In the genomic region with DNA sequence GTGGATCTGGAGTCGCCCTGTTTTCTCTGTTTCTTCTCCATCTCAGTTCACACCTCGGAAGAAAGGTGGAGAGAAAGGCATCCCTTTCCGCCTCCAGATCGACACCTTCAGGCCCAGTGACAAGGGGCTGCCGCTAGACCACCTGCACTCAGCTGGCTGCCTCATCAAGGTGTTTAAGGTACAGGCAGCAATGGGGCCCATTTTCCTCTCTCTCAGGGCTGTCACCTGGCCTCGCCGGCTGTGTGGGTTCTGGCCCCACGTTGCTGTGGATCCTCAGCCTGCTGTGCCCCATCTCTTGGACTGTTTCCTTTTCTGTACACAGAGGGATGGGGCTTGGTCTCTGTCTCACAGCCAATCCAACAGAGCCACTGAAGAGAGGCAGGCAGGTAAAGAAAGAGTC, we compare ENCODE assay signal across 1 cellular context.
TF ChIP-seq lines count a peak whose summit lies in the region.

No MANE protein-coding gene starts in this region.

TF ChIP-seq in IMR-90, 13 proteins besides CTCF, POLR2A, EP300 and RAD21:
- TF ChIP-seq NFE2L2 (IDR thresholded peaks at IDR 0.05; ENCODE audit: low read depth, low read length), result no peak
- no peak for TF ChIP-seq MAZ (IDR thresholded peaks at IDR 0.05; ENCODE audit: borderline replicate concordance, low read depth, low read length)
- TF ChIP-seq, protein P1, sequence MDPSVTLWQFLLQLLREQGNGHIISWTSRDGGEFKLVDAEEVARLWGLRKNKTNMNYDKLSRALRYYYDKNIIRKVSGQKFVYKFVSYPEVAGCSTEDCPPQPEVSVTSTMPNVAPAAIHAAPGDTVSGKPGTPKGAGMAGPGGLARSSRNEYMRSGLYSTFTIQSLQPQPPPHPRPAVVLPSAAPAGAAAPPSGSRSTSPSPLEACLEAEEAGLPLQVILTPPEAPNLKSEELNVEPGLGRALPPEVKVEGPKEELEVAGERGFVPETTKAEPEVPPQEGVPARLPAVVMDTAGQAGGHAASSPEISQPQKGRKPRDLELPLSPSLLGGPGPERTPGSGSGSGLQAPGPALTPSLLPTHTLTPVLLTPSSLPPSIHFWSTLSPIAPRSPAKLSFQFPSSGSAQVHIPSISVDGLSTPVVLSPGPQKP (IDR thresholded peaks at IDR 0.05; ENCODE audit: borderline replicate concordance, low read depth, low read length), result no peak
- no peak for TF ChIP-seq FOS (IDR thresholded peaks at IDR 0.05; ENCODE audit: low read depth, low read length)
- TF ChIP-seq RCOR1 (IDR thresholded peaks at IDR 0.05; ENCODE audit: insufficient replicate concordance, low read length), result no peak
- TF ChIP-seq BHLHE40 (IDR thresholded peaks at IDR 0.05; ENCODE audit: low read depth, low read length), result no peak
- TF ChIP-seq CHD1 (IDR thresholded peaks at IDR 0.05; ENCODE audit: low read depth, low read length), result no peak
- no peak for TF ChIP-seq MAFK (IDR thresholded peaks at IDR 0.05; ENCODE audit: low read depth, low read length)
- no peak for TF ChIP-seq SMC3 (IDR thresholded peaks at IDR 0.05; ENCODE audit: low read depth, low read length)
